In genomic region chr19:10478903-10479384, GRCh38 we compare ENCODE assay signal across 7 cellular contexts. TPM values are rescaled to one million over a fixed set of nuclear protein-coding genes. Genes with fewer than 3 reads are reported as not detected.
DNase-seq lines count a peak whose midpoint lies in the region; ATAC-seq, FAIRE-seq and TF ChIP-seq lines count a peak whose summit lies in the region.

No MANE protein-coding gene starts in this region.

- BruUV-seq in HepG2 (replicated peaks; lab: Mats Ljungman, UMichigan), result no TSS peak

- H4K20me1 ChIP-seq in HepG2 (ENCODE audit: insufficient read depth, low read length), result no peaks in the 10 kb centered on the region

- H3K4me3 Mint-ChIP-seq in activated CD4-positive, alpha-beta T cell treated with anti-CD3 and anti-CD28 coated beads, Interleukin-2, amount 10 ng/mL, durations not matched to agents 7 days and 5 days, result peak overlapping the region; percentile 64

- WGBS in HepG2 (ENCODE audit: low lambda C conversion rate), result 54% methylated on average over 36 of the region's 36 CpGs

- CTCF ChIA-PET in activated CD4-positive, alpha-beta T cell treated with anti-CD3 and anti-CD28 coated beads, Interleukin-2, amount 10 ng/mL, durations not matched to agents 7 days and 5 days (lab: Charles Lee), result interaction anchor here (0.7 to 1.7 kb wide), 15 partner anchors 13 to 222 kb away, joined by 3 to 8 read pairs (median 4); partner anchors contain the start of gene S1PR5
- CTCF ChIA-PET in HepG2 (lab: Yijun Ruan, JAX; ENCODE audit: low intra/inter-chr PET ratio, low total read pairs), result no interaction called here

- intact Hi-C loops in HepG2 (cut with micrococcal nuclease; ENCODE audit: unreplicated experiment), result no loop called here

- H3K4me1 Mint-ChIP-seq in activated CD4-positive, alpha-beta T cell treated with anti-CD3 and anti-CD28 coated beads, Interleukin-2, amount 10 ng/mL, durations not matched to agents 7 days and 5 days, result peaks cover 19% of the 10 kb centered on the region

- no peak overlapping the region for H2AFZ ChIP-seq in HepG2 (ENCODE audit: low read length)

- H3K27me3 Mint-ChIP-seq in activated CD4-positive, alpha-beta T cell treated with anti-CD3 and anti-CD28 coated beads, Interleukin-2, amount 10 ng/mL, durations not matched to agents 7 days and 5 days, result no peaks in the 10 kb centered on the region

- H3K27ac Mint-ChIP-seq in activated CD4-positive, alpha-beta T cell treated with anti-CD3 and anti-CD28 coated beads, Interleukin-2, amount 10 ng/mL, durations not matched to agents 7 days and 5 days, result peak overlapping the region; percentile 86

- H3K4me2 ChIP-seq in HepG2 (ENCODE audit: low read depth, low read length), result peak overlapping the region; percentile 39; the same call in 1 of the 2 replicates

- peak overlapping the region; percentile 43 to 58 for H3K27ac ChIP-seq in coronary artery
- no peak overlapping the region for H3K27ac ChIP-seq in HepG2 (ENCODE audit: extremely low read length, insufficient read depth, low read length)

- TF ChIP-seq CTCF in coronary artery (IDR thresholded peaks at IDR 0.05) (peak; percentile 72), HepG2 (CRISPR knock-in tag; IDR thresholded peaks at IDR 0.05) (peak; percentile 31)

- H3K9me3 Mint-ChIP-seq in activated CD4-positive, alpha-beta T cell treated with anti-CD3 and anti-CD28 coated beads, Interleukin-2, amount 10 ng/mL, durations not matched to agents 7 days and 5 days, result no peaks in the 10 kb centered on the region

- POLR2A ChIA-PET in activated CD4-positive, alpha-beta T cell treated with anti-CD3 and anti-CD28 coated beads, Interleukin-2, amount 10 ng/mL, durations not matched to agents 7 days and 5 days (lab: Charles Lee), result interaction anchor here (0.6 kb wide), 1 partner anchor 55 kb away, joined by 3 read pairs; no protein-coding TSS in a partner anchor
- POLR2A ChIA-PET in HepG2 (lab: Yijun Ruan, JAX), result no interaction called here

- no peak for TF ChIP-seq POLR2A in HepG2 (IDR thresholded peaks at IDR 0.05; ENCODE audit: insufficient read depth in 1 of 2, low read depth in 2 of 2, low read length in 2 of 2)

- no peaks in the 10 kb centered on the region for H3K9me3 ChIP-seq in HepG2 (ENCODE audit: low read length)

- no peaks in the 10 kb centered on the region for H3K36me3 ChIP-seq in HepG2 (replicated peaks in 1 of 2; ENCODE audit: control insufficient read depth in 1 of 2, insufficient read depth in 2 of 2, low read length in 2 of 2)

- no peaks in the 10 kb centered on the region for H3K27me3 ChIP-seq in HepG2 (ENCODE audit: control insufficient read depth in 1 of 2, insufficient read depth in 2 of 2, low read length in 2 of 2)

- TF ChIP-seq RAD21 in HepG2 (CRISPR knock-in tag; IDR thresholded peaks at IDR 0.05), result no peak

- TF ChIP-seq EP300 in HepG2 (IDR thresholded peaks at IDR 0.05; ENCODE audit: low read depth in 2 of 2, low read length in 2 of 2) (no peak), HepG2 (CRISPR knock-in tag; IDR thresholded peaks at IDR 0.05; ENCODE audit: borderline replicate concordance) (no peak)

- DNase-seq in NCI-H460 (ENCODE audit: extremely low read depth, low read depth) (peak; percentile 86), coronary artery (ENCODE audit: low spot score) (peak; percentile 97), HepG2 (ENCODE audit: low spot score) (peak; percentile 31)
- peak; percentile 91 for DNase-seq in activated CD4-positive, alpha-beta T cell treated with anti-CD3 and anti-CD28 coated beads, Interleukin-2, amount 10 ng/mL, durations not matched to agents 7 days and 5 days
- DNase-seq in stimulated activated CD4-positive, alpha-beta T cell treated with anti-CD3 and anti-CD28 coated beads, Interleukin-2, amount 100 ng/mL, for 24 hours, result peak; percentile 83 to 90

- peaks cover 8% of the 10 kb centered on the region; the same call in 1 of the 2 replicates for H3K4me1 ChIP-seq in HepG2 (ENCODE audit: insufficient read depth, low read length)

- no peaks in the 10 kb centered on the region for H3K79me2 ChIP-seq in HepG2 (ENCODE audit: insufficient read depth, low read length)

- H3K4me3 ChIP-seq in coronary artery (peak overlapping the region; percentile 71), HepG2 (replicated peaks in 1 of 3; ENCODE audit: insufficient read depth in 1 of 3, low read depth in 2 of 3, low read length in 3 of 3) (no peak overlapping the region)

- no peak for FAIRE-seq in HepG2 (lab: Jason Lieb, UNC)

- no peaks in the 10 kb centered on the region for H3K36me3 Mint-ChIP-seq in activated CD4-positive, alpha-beta T cell treated with anti-CD3 and anti-CD28 coated beads, Interleukin-2, amount 10 ng/mL, durations not matched to agents 7 days and 5 days (ENCODE audit: low read depth)

- H3K9ac ChIP-seq in HepG2 (ENCODE audit: insufficient read depth, low read depth, low read length), result no peak overlapping the region

- in situ Hi-C loops in HepG2 (cut with HindIII; ENCODE audit: extremely low pct_ligation_motif_present, low pct_unique_long_range_greater_than_20kb), result no loop called here

- ATAC-seq in GM18909 (IDR thresholded peaks at IDR 0.05; ENCODE audit: poor library complexity, unreplicated experiment) (peak; percentile 64), HepG2 (peak; percentile 63), GM19397 (IDR thresholded peaks at IDR 0.05; ENCODE audit: unreplicated experiment) (no peak)

RNA-seq across cellular contexts. Expression of gene KEAP1, which starts 24.2 kb away (rescaled TPM):
- 65.7 and 70.5 TPM in 2 replicates for total RNA-seq in NCI-H460 (2014; rRNA removed; shearing (Covaris generic))
- 73.4 and 73.9 TPM in 2 replicates for polyA plus RNA-seq in NCI-H460 (2014; cell fraction: nucleus; rRNA removed)
- total RNA-seq in activated CD4-positive, alpha-beta T cell treated with anti-CD3 and anti-CD28 coated beads, Interleukin-2, amount 10 ng/mL, durations not matched to agents 7 days and 5 days, result 10 to 100 TPM; 68.3 to 93.8 TPM
- 72.9 and 75.5 TPM in 2 replicates for total RNA-seq in HepG2 (2016; rRNA removed; fragmentation: Illumina TruSeq; extraction: Trizol)
- 37.8 and 38.2 TPM in 2 replicates for total RNA-seq in HepG2 (2016; cell fraction: cytosol; rRNA removed; fragmentation: Illumina TruSeq; extraction: Trizol; ENCODE audit: low read depth)
- total RNA-seq in HepG2 (2016; cell fraction: insoluble cytoplasmic fraction; rRNA removed; fragmentation: Illumina TruSeq; extraction: Trizol), result 60.9 and 73.7 TPM in 2 replicates
- 75.5 and 78.9 TPM in 2 replicates for total RNA-seq in HepG2 (2016; cell fraction: membrane; rRNA removed; fragmentation: Illumina TruSeq; extraction: Trizol)
- 35.4 and 45.7 TPM in 2 replicates for total RNA-seq in HepG2 (2016; cell fraction: nucleus; rRNA removed; fragmentation: Illumina TruSeq; extraction: Trizol)
- polyA plus RNA-seq in HepG2 (2011; rRNA removed), result 56.7 and 72.4 TPM in 2 replicates
- polyA plus RNA-seq in HepG2 (2011; cell fraction: cytosol; rRNA removed), result 40.4 and 55.8 TPM in 2 replicates
- polyA plus RNA-seq in HepG2 (2011; cell fraction: nucleus; rRNA removed), result 51.5 and 70.2 TPM in 2 replicates
- polyA plus RNA-seq in HepG2 (2012), result 46.5 and 50.3 TPM in 2 replicates
- 24.3 and 29.7 TPM in 2 replicates for polyA plus RNA-seq in HepG2 (2016; cell fraction: cytosol; fragmentation: Illumina TruSeq; extraction: Trizol; ENCODE audit: low read depth)
- polyA plus RNA-seq in HepG2 (2016; cell fraction: insoluble cytoplasmic fraction; fragmentation: Illumina TruSeq; extraction: Trizol; ENCODE audit: low read depth), result 71.7 and 84.0 TPM in 2 replicates
- 56.3 and 60.2 TPM in 2 replicates for polyA plus RNA-seq in HepG2 (2016; cell fraction: membrane; fragmentation: Illumina TruSeq; extraction: Trizol; ENCODE audit: low read depth)
- 62.2 and 71.4 TPM in 2 replicates for polyA plus RNA-seq in HepG2 (2016; cell fraction: nucleus; fragmentation: Illumina TruSeq; extraction: Trizol; ENCODE audit: insufficient read depth, low read depth)
- 113 and 248 TPM in 2 replicates for polyA minus RNA-seq in HepG2 (2011; rRNA and poly(A)+ RNA removed; ENCODE audit: low replicate concordance)
- 40.0 and 43.1 TPM in 2 replicates for polyA minus RNA-seq in HepG2 (2011; cell fraction: cytosol; rRNA and poly(A)+ RNA removed)
- polyA minus RNA-seq in HepG2 (2011; cell fraction: nucleus; rRNA and poly(A)+ RNA removed), result 24.3 and 29.7 TPM in 2 replicates

RNA-seq across cellular contexts. Expression of gene S1PR5, which starts 38.3 kb away (rescaled TPM):
- 1.0 and 1.6 TPM in 2 replicates for total RNA-seq in NCI-H460 (2014; rRNA removed; shearing (Covaris generic))
- 5.0 and 7.0 TPM in 2 replicates for polyA plus RNA-seq in NCI-H460 (2014; cell fraction: nucleus; rRNA removed)
- total RNA-seq in activated CD4-positive, alpha-beta T cell treated with anti-CD3 and anti-CD28 coated beads, Interleukin-2, amount 10 ng/mL, durations not matched to agents 7 days and 5 days, result not detected
- not detected in 2 replicates for total RNA-seq in HepG2 (2016; rRNA removed; fragmentation: Illumina TruSeq; extraction: Trizol)
- not detected in 2 replicates for total RNA-seq in HepG2 (2016; cell fraction: cytosol; rRNA removed; fragmentation: Illumina TruSeq; extraction: Trizol; ENCODE audit: low read depth)
- total RNA-seq in HepG2 (2016; cell fraction: insoluble cytoplasmic fraction; rRNA removed; fragmentation: Illumina TruSeq; extraction: Trizol), result 0.09 TPM in 1 of 2 replicates, not detected in the other
- total RNA-seq in HepG2 (2016; cell fraction: membrane; rRNA removed; fragmentation: Illumina TruSeq; extraction: Trizol), result not detected in 2 replicates
- not detected in 2 replicates for total RNA-seq in HepG2 (2016; cell fraction: nucleus; rRNA removed; fragmentation: Illumina TruSeq; extraction: Trizol)
- polyA plus RNA-seq in HepG2 (2011; rRNA removed), result 0.04 TPM in 1 of 2 replicates, not detected in the other
- 0.04 TPM in 1 of 2 replicates, not detected in the other for polyA plus RNA-seq in HepG2 (2011; cell fraction: cytosol; rRNA removed)
- not detected in 2 replicates for polyA plus RNA-seq in HepG2 (2011; cell fraction: nucleus; rRNA removed)
- not detected in 2 replicates for polyA plus RNA-seq in HepG2 (2012)
- polyA plus RNA-seq in HepG2 (2016; cell fraction: cytosol; fragmentation: Illumina TruSeq; extraction: Trizol; ENCODE audit: low read depth), result not detected in 2 replicates
- not detected in 2 replicates for polyA plus RNA-seq in HepG2 (2016; cell fraction: insoluble cytoplasmic fraction; fragmentation: Illumina TruSeq; extraction: Trizol; ENCODE audit: low read depth)
- polyA plus RNA-seq in HepG2 (2016; cell fraction: membrane; fragmentation: Illumina TruSeq; extraction: Trizol; ENCODE audit: low read depth), result not detected in 2 replicates
- not detected in 2 replicates for polyA plus RNA-seq in HepG2 (2016; cell fraction: nucleus; fragmentation: Illumina TruSeq; extraction: Trizol; ENCODE audit: insufficient read depth, low read depth)
- 0.72 TPM in 1 of 2 replicates, not detected in the other for polyA minus RNA-seq in HepG2 (2011; rRNA and poly(A)+ RNA removed; ENCODE audit: low replicate concordance)
- not detected in 2 replicates for polyA minus RNA-seq in HepG2 (2011; cell fraction: cytosol; rRNA and poly(A)+ RNA removed)
- polyA minus RNA-seq in HepG2 (2011; cell fraction: nucleus; rRNA and poly(A)+ RNA removed), result not detected in 2 replicates

RNA-seq across cellular contexts. Expression of gene PDE4A, which starts 58.6 kb away (rescaled TPM):
- total RNA-seq in NCI-H460 (2014; rRNA removed; shearing (Covaris generic)), result 2.1 and 2.2 TPM in 2 replicates
- polyA plus RNA-seq in NCI-H460 (2014; cell fraction: nucleus; rRNA removed), result 2.8 and 5.3 TPM in 2 replicates
- 10 to 100 TPM; 12.7 to 14.3 TPM for total RNA-seq in activated CD4-positive, alpha-beta T cell treated with anti-CD3 and anti-CD28 coated beads, Interleukin-2, amount 10 ng/mL, durations not matched to agents 7 days and 5 days
- total RNA-seq in HepG2 (2016; rRNA removed; fragmentation: Illumina TruSeq; extraction: Trizol), result 1.1 TPM in 2 replicates
- 1.5 and 1.6 TPM in 2 replicates for total RNA-seq in HepG2 (2016; cell fraction: cytosol; rRNA removed; fragmentation: Illumina TruSeq; extraction: Trizol; ENCODE audit: low read depth)
- 0.89 and 1.2 TPM in 2 replicates for total RNA-seq in HepG2 (2016; cell fraction: insoluble cytoplasmic fraction; rRNA removed; fragmentation: Illumina TruSeq; extraction: Trizol)
- total RNA-seq in HepG2 (2016; cell fraction: membrane; rRNA removed; fragmentation: Illumina TruSeq; extraction: Trizol), result 3.6 and 3.7 TPM in 2 replicates
- 1.3 and 1.5 TPM in 2 replicates for total RNA-seq in HepG2 (2016; cell fraction: nucleus; rRNA removed; fragmentation: Illumina TruSeq; extraction: Trizol)
- polyA plus RNA-seq in HepG2 (2011; rRNA removed), result 4.1 TPM in 2 replicates
- polyA plus RNA-seq in HepG2 (2011; cell fraction: cytosol; rRNA removed), result 3.5 and 3.8 TPM in 2 replicates
- polyA plus RNA-seq in HepG2 (2011; cell fraction: nucleus; rRNA removed), result 9.1 and 10.2 TPM in 2 replicates
- 5.1 and 5.7 TPM in 2 replicates for polyA plus RNA-seq in HepG2 (2012)
- polyA plus RNA-seq in HepG2 (2016; cell fraction: cytosol; fragmentation: Illumina TruSeq; extraction: Trizol; ENCODE audit: low read depth), result 3.3 and 3.8 TPM in 2 replicates
- 2.8 and 3.6 TPM in 2 replicates for polyA plus RNA-seq in HepG2 (2016; cell fraction: insoluble cytoplasmic fraction; fragmentation: Illumina TruSeq; extraction: Trizol; ENCODE audit: low read depth)
- 6.6 and 7.6 TPM in 2 replicates for polyA plus RNA-seq in HepG2 (2016; cell fraction: membrane; fragmentation: Illumina TruSeq; extraction: Trizol; ENCODE audit: low read depth)
- 5.9 and 7.4 TPM in 2 replicates for polyA plus RNA-seq in HepG2 (2016; cell fraction: nucleus; fragmentation: Illumina TruSeq; extraction: Trizol; ENCODE audit: insufficient read depth, low read depth)
- polyA minus RNA-seq in HepG2 (2011; rRNA and poly(A)+ RNA removed; ENCODE audit: low replicate concordance), result 1.0 and 6.6 TPM in 2 replicates
- 3.9 and 5.0 TPM in 2 replicates for polyA minus RNA-seq in HepG2 (2011; cell fraction: cytosol; rRNA and poly(A)+ RNA removed)
- 2.6 and 2.9 TPM in 2 replicates for polyA minus RNA-seq in HepG2 (2011; cell fraction: nucleus; rRNA and poly(A)+ RNA removed)

Comparison
In these comparisons a context has a peak if more than half of its experiments do, and no peak if none do; other contexts are left out.
1. DNase-seq: peak in every context shown above with its lines; median percentile 97 in coronary artery; 91 in activated CD4-positive, alpha-beta T cell treated with anti-CD3 and anti-CD28 coated beads, Interleukin-2, amount 10 ng/mL, durations not matched to agents 7 days and 5 days; 86 in stimulated activated CD4-positive, alpha-beta T cell treated with anti-CD3 and anti-CD28 coated beads, Interleukin-2, amount 100 ng/mL, for 24 hours; 86 in NCI-H460; 31 in HepG2.